8 cellular contexts compared by ENCODE assay signal in genomic region chr11:17063171-17064002, GRCh38. TPM values are rescaled to one million over a fixed set of nuclear protein-coding genes. Genes with fewer than 3 reads are reported as not detected.
DNase-seq lines count a peak whose midpoint lies in the region; ATAC-seq and TF ChIP-seq lines count a peak whose summit lies in the region.

No MANE protein-coding gene starts in this region.

- CTCF ChIA-PET in activated CD4-positive, alpha-beta T cell treated with anti-CD3 and anti-CD28 coated beads, Interleukin-2, amount 10 ng/mL, durations not matched to agents 7 days and 5 days (lab: Charles Lee) = interaction anchor here (0.7 to 1.2 kb wide), 8 partner anchors 13 to 278 kb away, joined by 3 to 7 read pairs (median 3); no protein-coding TSS in a partner anchor

- no peak overlapping the region for H3K27ac Mint-ChIP-seq in activated CD4-positive, alpha-beta T cell treated with anti-CD3 and anti-CD28 coated beads, Interleukin-2, amount 10 ng/mL, durations not matched to agents 7 days and 5 days
- no peak overlapping the region for H3K27ac Mint-ChIP-seq in natural killer cell

- ATAC-seq in esophagus mucosa = peak; percentile 88
- ATAC-seq in natural killer cell = peak in 2 of 3 donors; percentile 57 to 76

- H3K36me3 Mint-ChIP-seq in activated CD4-positive, alpha-beta T cell treated with anti-CD3 and anti-CD28 coated beads, Interleukin-2, amount 10 ng/mL, durations not matched to agents 7 days and 5 days (ENCODE audit: low read depth) = no peaks in the 10 kb centered on the region
- no peaks in the 10 kb centered on the region for H3K36me3 Mint-ChIP-seq in natural killer cell

- intact Hi-C loops in natural killer cell (cut with micrococcal nuclease) = loop anchor here (2.0 to 5.0 kb wide), 2 partner anchors 116 to 243 kb away; no protein-coding TSS in a partner anchor

- H3K27me3 ChIP-seq in H7 (ENCODE audit: control insufficient read depth, insufficient read depth, low read length) = no peaks in the 10 kb centered on the region

- no peak overlapping the region for H3K4me3 ChIP-seq in H7 (ENCODE audit: insufficient read depth, low read depth, low read length)

- peak; percentile 54 to 90 for DNase-seq in NCI-H526 (lab: John Stamatoyannopoulos, UW)
- DNase-seq in NCI-H526 treated with DMSO at 0.1 percent for 48 hours (lab: John Stamatoyannopoulos, UW) = no peak
- DNase-seq in H7 = peak; percentile 78
- DNase-seq in NCI-H1930 (lab: John Stamatoyannopoulos, UW) = peak; percentile 24 to 40
- peak; percentile 41 for DNase-seq in activated CD4-positive, alpha-beta T cell treated with anti-CD3 and anti-CD28 coated beads, Interleukin-2, amount 10 ng/mL, durations not matched to agents 7 days and 5 days
- no peak for DNase-seq in natural killer cell
- DNase-seq in ureter (ENCODE audit: low spot score) = peak; percentile 54

- H3K36me3 ChIP-seq in H7 (replicated peaks; ENCODE audit: control insufficient read depth, insufficient read depth, low read length) = no peaks in the 10 kb centered on the region

- H3K4me3 Mint-ChIP-seq in activated CD4-positive, alpha-beta T cell treated with anti-CD3 and anti-CD28 coated beads, Interleukin-2, amount 10 ng/mL, durations not matched to agents 7 days and 5 days = no peak overlapping the region
- H3K4me3 Mint-ChIP-seq in natural killer cell = no peak overlapping the region

- no peak for TF ChIP-seq CTCF in natural killer cell (IDR thresholded peaks at IDR 0.05)

- H3K4me1 Mint-ChIP-seq in activated CD4-positive, alpha-beta T cell treated with anti-CD3 and anti-CD28 coated beads, Interleukin-2, amount 10 ng/mL, durations not matched to agents 7 days and 5 days = no peaks in the 10 kb centered on the region
- no peaks in the 10 kb centered on the region for H3K4me1 Mint-ChIP-seq in natural killer cell

- H3K9me3 Mint-ChIP-seq in activated CD4-positive, alpha-beta T cell treated with anti-CD3 and anti-CD28 coated beads, Interleukin-2, amount 10 ng/mL, durations not matched to agents 7 days and 5 days = no peaks in the 10 kb centered on the region
- no peaks in the 10 kb centered on the region for H3K9me3 Mint-ChIP-seq in natural killer cell

- no peaks in the 10 kb centered on the region for H3K27me3 Mint-ChIP-seq in activated CD4-positive, alpha-beta T cell treated with anti-CD3 and anti-CD28 coated beads, Interleukin-2, amount 10 ng/mL, durations not matched to agents 7 days and 5 days
- no peaks in the 10 kb centered on the region for H3K27me3 Mint-ChIP-seq in natural killer cell (ENCODE audit: low read depth in 2 of 2)

- POLR2A ChIA-PET in activated CD4-positive, alpha-beta T cell treated with anti-CD3 and anti-CD28 coated beads, Interleukin-2, amount 10 ng/mL, durations not matched to agents 7 days and 5 days (lab: Charles Lee) = no interaction called here

RNA-seq across cellular contexts. Expression of gene RPS13, which starts 14.1 kb away (rescaled TPM):
- total RNA-seq in H7 (2014; rRNA removed; shearing (Covaris generic)) = 1,394 and 1,544 TPM in 2 replicates
- 1,000 to 10,000 TPM in 1 of 2 experiments, 100 to 1,000 TPM in 1; 944 to 1,094 TPM for total RNA-seq in activated CD4-positive, alpha-beta T cell treated with anti-CD3 and anti-CD28 coated beads, Interleukin-2, amount 10 ng/mL, durations not matched to agents 7 days and 5 days
- total RNA-seq in esophagus mucosa (952 TPM), natural killer cell (100 to 1,000 TPM; 579 to 685 (median 654) TPM), ureter (1,165 TPM)

RNA-seq across cellular contexts. Expression of gene PLEKHA7, which starts 49.2 kb away (rescaled TPM):
- total RNA-seq in H7 (2014; rRNA removed; shearing (Covaris generic)) = 4.2 and 7.6 TPM in 2 replicates
- total RNA-seq in activated CD4-positive, alpha-beta T cell treated with anti-CD3 and anti-CD28 coated beads, Interleukin-2, amount 10 ng/mL, durations not matched to agents 7 days and 5 days = 1 to 10 TPM; 3.4 to 3.5 TPM
- total RNA-seq in esophagus mucosa (48.2 TPM), natural killer cell (1 to 10 TPM in 2 of 3 donors, under 1 TPM in 1; 1.00 to 2.5 (median 1.3) TPM), ureter (94.4 TPM)

Comparison
In these comparisons a context has a peak if more than half of its experiments do, and no peak if none do; other contexts are left out.
1. DNase-seq: peak in NCI-H526 (2 of 2), H7 (single experiment), NCI-H1930 (2 of 2), activated CD4-positive, alpha-beta T cell treated with anti-CD3 and anti-CD28 coated beads, Interleukin-2, amount 10 ng/mL, durations not matched to agents 7 days and 5 days (single experiment) and ureter (single experiment); none in NCI-H526 treated with DMSO at 0.1 percent for 48 hours (single experiment) and natural killer cell (single experiment).